1 cellular context compared by ENCODE assay signal in genomic region chr17:19284005-19284959, GRCh38.
TF ChIP-seq lines count a peak whose summit lies in the region.

No MANE protein-coding gene starts in this region.

TF ChIP-seq in HEK293, 187 proteins besides CTCF, POLR2A, EP300 and RAD21 (continued from another document):
- TF ChIP-seq ZBTB11 (tag by site-specific recombination; conservative IDR thresholded peaks at IDR 0.05; ENCODE audit: low read depth) (no peak), SCRT1 (tag by site-specific recombination; IDR thresholded peaks at IDR 0.05; ENCODE audit: borderline replicate concordance) (peak; percentile 60; the same call in 1 of the 2 replicates), SCRT2 (tag by site-specific recombination; IDR thresholded peaks at IDR 0.05) (peak; percentile 86)
